12 cellular contexts compared by ENCODE assay signal in genomic region chr6:52388790-52389189, GRCh38. TPM values are rescaled to one million over a fixed set of nuclear protein-coding genes. Genes with fewer than 3 reads are reported as not detected.
A peak's percentile ranks its signal among the peaks of the same experiment; 100 is the strongest.
DNase-seq lines count a peak whose midpoint lies in the region; ATAC-seq and TF ChIP-seq lines count a peak whose summit lies in the region.
"Had no signal": no experiment of that assay in that cellular context is flagged by ENCODE, and none has a peak within 500 bp of the region (broad histone marks: within the 10 kb centered on the region; RNA-seq: fewer than 3 reads in every experiment).

No MANE protein-coding gene starts in this region.

- H3K9me3 ChIP-seq in T-helper 17 cell (ENCODE audit: control insufficient read depth, low read length, poor library complexity, severe bottlenecking) (no peaks in the 10 kb centered on the region), left ventricle myocardium inferior (replicated peaks) (no peaks in the 10 kb centered on the region)
- H3K9me3 ChIP-seq: testis had no signal

- peak overlapping the region; percentile 95 for H3K27ac Mint-ChIP-seq in activated CD4-positive, alpha-beta T cell treated with anti-CD3 and anti-CD28 coated beads, Interleukin-2, amount 10 ng/mL, durations not matched to agents 7 days and 5 days
- H3K27ac Mint-ChIP-seq in T-helper 17 cell (peak overlapping the region; percentile 97), endothelial cell (ENCODE audit: unreplicated experiment) (no peak overlapping the region)

- ATAC-seq in T-helper 17 cell: no peak
- no peak for ATAC-seq in GM18867 (IDR thresholded peaks at IDR 0.05; ENCODE audit: unreplicated experiment)

- intact Hi-C loops in left ventricle myocardium inferior (cut with micrococcal nuclease): no loop called here

- peak overlapping the region; percentile 65 for H3K4me3 Mint-ChIP-seq in activated CD4-positive, alpha-beta T cell treated with anti-CD3 and anti-CD28 coated beads, Interleukin-2, amount 10 ng/mL, durations not matched to agents 7 days and 5 days
- H3K4me3 Mint-ChIP-seq in T-helper 17 cell: peak overlapping the region; percentile 86
- H3K4me3 Mint-ChIP-seq in endothelial cell (ENCODE audit: unreplicated experiment): no peak overlapping the region

- DNase-seq in activated CD4-positive, alpha-beta T cell treated with anti-CD3 and anti-CD28 coated beads, Interleukin-2, amount 10 ng/mL, durations not matched to agents 7 days and 5 days: no peak
- DNase-seq in activated CD4-positive, alpha-beta T cell treated with anti-CD3 and anti-CD28 coated beads for 48 hours: no peak
- DNase-seq in T-helper 17 cell: no peak
- DNase-seq in globus pallidus (ENCODE audit: low spot score): peak; percentile 73
- DNase-seq in substantia nigra (lab: John Stamatoyannopoulos, UW): peak in 30 of 49 donors; percentile 2 to 73 (median 32)
- no peak for DNase-seq in endothelial cell (ENCODE audit: low spot score)
- DNase-seq in left ventricle myocardium inferior: no peak
- DNase-seq: activated gamma-delta T cell treated with Interleukin-2 at 50 U/mL for 16 hours, glutamatergic neuron, NCI-H2029 treated with DMSO at 0.1 percent for 48 hours, testis had no signal

- H3K27ac ChIP-seq in substantia nigra (ENCODE audit: low read depth, low read length, poor library complexity, severe bottlenecking) (peak overlapping the region; percentile 89), left ventricle myocardium inferior (replicated peaks) (no peak overlapping the region)
- H3K27ac ChIP-seq: testis had no signal

- CTCF ChIA-PET in activated CD4-positive, alpha-beta T cell treated with anti-CD3 and anti-CD28 coated beads, Interleukin-2, amount 10 ng/mL, durations not matched to agents 7 days and 5 days (lab: Charles Lee): interaction anchor here (1.1 to 3.7 kb wide), 3 partner anchors 11 to 103 kb away, joined by 3 to 11 read pairs (median 3); no protein-coding TSS in a partner anchor

- H3K4me1 Mint-ChIP-seq in activated CD4-positive, alpha-beta T cell treated with anti-CD3 and anti-CD28 coated beads, Interleukin-2, amount 10 ng/mL, durations not matched to agents 7 days and 5 days: peaks cover 76% of the 10 kb centered on the region
- H3K4me1 Mint-ChIP-seq in T-helper 17 cell (peaks cover 51% of the 10 kb centered on the region), endothelial cell (ENCODE audit: unreplicated experiment) (no peaks in the 10 kb centered on the region)

- H3K4me3 ChIP-seq in left ventricle myocardium inferior: no peak overlapping the region
- H3K4me3 ChIP-seq: testis had no signal

- H3K9me3 Mint-ChIP-seq in activated CD4-positive, alpha-beta T cell treated with anti-CD3 and anti-CD28 coated beads, Interleukin-2, amount 10 ng/mL, durations not matched to agents 7 days and 5 days: peaks cover 22% of the 10 kb centered on the region
- H3K9me3 Mint-ChIP-seq in endothelial cell (ENCODE audit: unreplicated experiment): no peaks in the 10 kb centered on the region

- peaks cover 49% of the 10 kb centered on the region for H3K36me3 Mint-ChIP-seq in activated CD4-positive, alpha-beta T cell treated with anti-CD3 and anti-CD28 coated beads, Interleukin-2, amount 10 ng/mL, durations not matched to agents 7 days and 5 days (ENCODE audit: low read depth)
- no peaks in the 10 kb centered on the region for H3K36me3 Mint-ChIP-seq in T-helper 17 cell (ENCODE audit: low read depth)
- peaks cover 3% of the 10 kb centered on the region for H3K36me3 Mint-ChIP-seq in endothelial cell (ENCODE audit: low read depth, unreplicated experiment)

- TF ChIP-seq CTCF in endothelial cell (IDR thresholded peaks at IDR 0.05; ENCODE audit: unreplicated experiment) (no peak), left ventricle myocardium inferior (IDR thresholded peaks at IDR 0.05; ENCODE audit: borderline replicate concordance) (no peak)

- no peaks in the 10 kb centered on the region for H3K36me3 ChIP-seq in left ventricle myocardium inferior

- H3K4me1 ChIP-seq in left ventricle myocardium inferior: peaks cover 23% of the 10 kb centered on the region

- no peaks in the 10 kb centered on the region for H3K27me3 ChIP-seq in left ventricle myocardium inferior (ENCODE audit: low read depth)
- H3K27me3 ChIP-seq: testis had no signal

- no peaks in the 10 kb centered on the region for H3K27me3 Mint-ChIP-seq in activated CD4-positive, alpha-beta T cell treated with anti-CD3 and anti-CD28 coated beads, Interleukin-2, amount 10 ng/mL, durations not matched to agents 7 days and 5 days
- no peaks in the 10 kb centered on the region for H3K27me3 Mint-ChIP-seq in T-helper 17 cell
- no peaks in the 10 kb centered on the region for H3K27me3 Mint-ChIP-seq in endothelial cell (ENCODE audit: unreplicated experiment)

- POLR2A ChIA-PET in activated CD4-positive, alpha-beta T cell treated with anti-CD3 and anti-CD28 coated beads, Interleukin-2, amount 10 ng/mL, durations not matched to agents 7 days and 5 days (lab: Charles Lee): no interaction called here

RNA-seq across cellular contexts. Expression of gene PAQR8, which starts 26.8 kb away (rescaled TPM):
- total RNA-seq in activated CD4-positive, alpha-beta T cell treated with anti-CD3 and anti-CD28 coated beads, Interleukin-2, amount 10 ng/mL, durations not matched to agents 7 days and 5 days: 10 to 100 TPM; 21.2 to 22.8 TPM
- total RNA-seq in T-helper 17 cell (1 to 10 TPM; 3.6 to 7.7 TPM), endothelial cell (ENCODE audit: unreplicated experiment) (7.5 TPM), left ventricle myocardium inferior (2.0 TPM)

RNA-seq across cellular contexts. Expression of gene EFHC1, which starts 31.4 kb away (rescaled TPM):
- total RNA-seq in activated CD4-positive, alpha-beta T cell treated with anti-CD3 and anti-CD28 coated beads, Interleukin-2, amount 10 ng/mL, durations not matched to agents 7 days and 5 days: 1 to 10 TPM; 2.3 to 3.6 TPM
- total RNA-seq in T-helper 17 cell (1 to 10 TPM; 5.3 to 7.5 TPM), endothelial cell (ENCODE audit: unreplicated experiment) (29.0 TPM), left ventricle myocardium inferior (5.7 TPM)

Comparison
In these comparisons a context has a peak if more than half of its experiments do, and no peak if none do; other contexts are left out.
1. DNase-seq: peak in globus pallidus (single experiment) and substantia nigra (30 of 49); none in activated CD4-positive, alpha-beta T cell treated with anti-CD3 and anti-CD28 coated beads, Interleukin-2, amount 10 ng/mL, durations not matched to agents 7 days and 5 days (single experiment), activated CD4-positive, alpha-beta T cell treated with anti-CD3 and anti-CD28 coated beads for 48 hours (single experiment), T-helper 17 cell (0 of 3), endothelial cell (single experiment) and left ventricle myocardium inferior (single experiment).